Comparison of ENCODE assay signal across 2 cellular contexts in the genomic region with DNA sequence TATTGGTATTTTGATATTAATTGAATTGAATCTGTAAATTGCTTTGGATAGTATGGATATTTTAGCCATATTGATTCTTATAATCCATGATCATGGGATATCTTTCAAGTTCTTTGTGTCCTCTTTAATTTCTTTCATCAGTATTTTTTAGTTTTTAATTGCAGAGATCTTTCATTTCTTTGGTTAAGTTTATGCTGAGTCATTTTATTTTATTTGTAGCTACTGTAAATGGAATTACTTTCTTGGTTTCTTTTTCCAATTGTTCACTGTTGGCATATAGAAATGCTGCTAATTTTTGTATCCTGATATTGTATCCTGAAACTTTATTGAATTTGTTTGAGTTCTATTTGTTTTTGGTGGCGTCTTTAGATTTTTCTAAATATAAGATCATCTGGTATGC.
TF ChIP-seq lines count a peak whose summit lies in the region.

No MANE protein-coding gene starts in this region.

TF ChIP-seq in IMR-90, 13 proteins besides CTCF, POLR2A, EP300 and RAD21:
- TF ChIP-seq CHD1 (IDR thresholded peaks at IDR 0.05; ENCODE audit: low read depth, low read length) (no peak), CEBPB (IDR thresholded peaks at IDR 0.05; ENCODE audit: low read depth, low read length) (no peak), FOS (IDR thresholded peaks at IDR 0.05; ENCODE audit: low read depth, low read length) (no peak), RFX5 (IDR thresholded peaks at IDR 0.05; ENCODE audit: low read depth, low read length) (no peak), RCOR1 (IDR thresholded peaks at IDR 0.05; ENCODE audit: insufficient replicate concordance, low read length) (no peak), MAFK (IDR thresholded peaks at IDR 0.05; ENCODE audit: low read depth, low read length) (peak; percentile 75), NFE2L2 (IDR thresholded peaks at IDR 0.05; ENCODE audit: low read depth, low read length) (peak; percentile 82)
- TF ChIP-seq, protein P1, sequence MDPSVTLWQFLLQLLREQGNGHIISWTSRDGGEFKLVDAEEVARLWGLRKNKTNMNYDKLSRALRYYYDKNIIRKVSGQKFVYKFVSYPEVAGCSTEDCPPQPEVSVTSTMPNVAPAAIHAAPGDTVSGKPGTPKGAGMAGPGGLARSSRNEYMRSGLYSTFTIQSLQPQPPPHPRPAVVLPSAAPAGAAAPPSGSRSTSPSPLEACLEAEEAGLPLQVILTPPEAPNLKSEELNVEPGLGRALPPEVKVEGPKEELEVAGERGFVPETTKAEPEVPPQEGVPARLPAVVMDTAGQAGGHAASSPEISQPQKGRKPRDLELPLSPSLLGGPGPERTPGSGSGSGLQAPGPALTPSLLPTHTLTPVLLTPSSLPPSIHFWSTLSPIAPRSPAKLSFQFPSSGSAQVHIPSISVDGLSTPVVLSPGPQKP (IDR thresholded peaks at IDR 0.05; ENCODE audit: borderline replicate concordance, low read depth, low read length) = no peak

TF ChIP-seq in H1, 55 proteins besides CTCF, POLR2A, EP300 and RAD21 (continued from another document):
- no peak for TF ChIP-seq CBX5 (IDR thresholded peaks at IDR 0.05; ENCODE audit: low read depth, low read length)
- TF ChIP-seq BACH1 (IDR thresholded peaks at IDR 0.05; ENCODE audit: low read length) = 0 out of 2 replicates have a peak, but pooled peaks have one; percentile 37
